In the genomic region with DNA sequence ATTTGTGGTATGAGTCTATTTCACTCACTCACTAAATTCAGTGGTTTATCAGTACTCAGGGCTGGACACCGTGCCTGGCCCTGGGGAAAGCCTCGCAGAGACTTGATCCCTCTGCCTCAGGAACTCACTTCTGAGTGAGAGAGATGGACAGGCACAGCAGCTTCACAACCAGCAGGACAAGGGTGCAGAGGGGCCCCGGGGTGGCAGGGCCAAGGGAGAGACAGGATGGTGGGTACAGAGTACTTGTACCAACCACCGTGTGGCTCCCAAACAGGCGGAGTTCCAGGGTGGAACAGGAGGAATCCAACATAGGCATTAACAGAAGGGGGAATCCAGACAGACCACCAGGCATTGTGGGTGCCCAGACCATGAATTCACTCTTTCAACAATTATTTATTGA, we compare ENCODE assay signal across 24 cellular contexts.
DNase-seq lines count a peak whose midpoint lies in the region; ATAC-seq and TF ChIP-seq lines count a peak whose summit lies in the region.
"Had no signal": no experiment of that assay in that cellular context is flagged by ENCODE, and none has a peak within 500 bp of the region (broad histone marks: within the 10 kb centered on the region; RNA-seq: fewer than 3 reads in every experiment).

No MANE protein-coding gene starts in this region.

- H3K4me3 Mint-ChIP-seq in chondrocyte (ENCODE audit: unreplicated experiment): no peak overlapping the region
- H3K4me3 Mint-ChIP-seq in activated CD4-positive, alpha-beta T cell treated with anti-CD3 and anti-CD28 coated beads, Interleukin-2, amount 10 ng/mL, durations not matched to agents 7 days and 5 days: no peak overlapping the region
- H3K4me3 Mint-ChIP-seq: CD4-positive, alpha-beta memory T cell; CD4-positive, CD25-positive, alpha-beta regulatory T cell; CD8-positive, alpha-beta memory T cell had no signal

- H3K9me3 ChIP-seq in RWPE2 (ENCODE audit: severe bottlenecking) (no peaks in the 10 kb centered on the region), spleen (no peaks in the 10 kb centered on the region)
- H3K9me3 ChIP-seq: BE2C, BLaER1 had no signal

- H3K4me1 Mint-ChIP-seq in chondrocyte (ENCODE audit: low read depth): no peaks in the 10 kb centered on the region
- H3K4me1 Mint-ChIP-seq in activated CD4-positive, alpha-beta T cell treated with anti-CD3 and anti-CD28 coated beads, Interleukin-2, amount 10 ng/mL, durations not matched to agents 7 days and 5 days: no peaks in the 10 kb centered on the region
- H3K4me1 Mint-ChIP-seq: CD14-positive monocyte; CD8-positive, alpha-beta memory T cell had no signal

- DNase-seq in RWPE2 (ENCODE audit: low spot score) (peak; percentile 70), chondrocyte (ENCODE audit: low spot score) (peak; percentile 67), spleen (peak; percentile 23), NCI-H526 treated with DMSO at 0.1 percent for 48 hours (lab: John Stamatoyannopoulos, UW) (no peak)
- DNase-seq in activated CD4-positive, alpha-beta T cell treated with anti-CD3 and anti-CD28 coated beads, Interleukin-2, amount 10 ng/mL, durations not matched to agents 7 days and 5 days: no peak
- DNase-seq in activated effector memory CD4-positive, alpha-beta T cell treated with Interleukin-2 at 50 U/mL for 16 hours: no peak
- DNase-seq: 8988T; ACHN; BE2C; C1 segment of cervical spinal cord; CD4-positive, alpha-beta memory T cell; CD4-positive, CD25-positive, alpha-beta regulatory T cell; CD8-positive, alpha-beta memory T cell; COR-L47; DMS 273 treated with DMSO at 0.1 percent for 48 hours; DMS153; DMS53; DMS79; DND-41; EL; GDM1 had no signal

- CTCF ChIA-PET in activated CD4-positive, alpha-beta T cell treated with anti-CD3 and anti-CD28 coated beads, Interleukin-2, amount 10 ng/mL, durations not matched to agents 7 days and 5 days (lab: Charles Lee): interaction anchor here (0.6 to 1.5 kb wide), 2 partner anchors 17 to 177 kb away, joined by 4 read pairs; no protein-coding TSS in a partner anchor

- H3K4me3 ChIP-seq in RWPE2 (ENCODE audit: severe bottlenecking): no peak overlapping the region
- no peak overlapping the region for H3K4me3 ChIP-seq in spleen
- H3K4me3 ChIP-seq: BLaER1, GM12878 had no signal

- no peak overlapping the region for H3K27ac Mint-ChIP-seq in chondrocyte (ENCODE audit: unreplicated experiment)
- no peak overlapping the region for H3K27ac Mint-ChIP-seq in activated CD4-positive, alpha-beta T cell treated with anti-CD3 and anti-CD28 coated beads, Interleukin-2, amount 10 ng/mL, durations not matched to agents 7 days and 5 days
- H3K27ac Mint-ChIP-seq: CD4-positive, CD25-positive, alpha-beta regulatory T cell had no signal

- peaks cover 2% of the 10 kb centered on the region for H3K36me3 Mint-ChIP-seq in chondrocyte (ENCODE audit: low read depth)
- H3K36me3 Mint-ChIP-seq in activated CD4-positive, alpha-beta T cell treated with anti-CD3 and anti-CD28 coated beads, Interleukin-2, amount 10 ng/mL, durations not matched to agents 7 days and 5 days (ENCODE audit: low read depth): no peaks in the 10 kb centered on the region
- H3K36me3 Mint-ChIP-seq: CD14-positive monocyte; CD4-positive, alpha-beta memory T cell; CD4-positive, CD25-positive, alpha-beta regulatory T cell; CD8-positive, alpha-beta memory T cell had no signal

- WGBS in spleen, 5 donors: 67 to 86% (median 74%) methylated on average over 5 of the region's 5 CpGs

- TF ChIP-seq CTCF in RWPE2 (IDR thresholded peaks at IDR 0.05; ENCODE audit: poor library complexity, severe bottlenecking): no peak
- no peak for TF ChIP-seq CTCF in chondrocyte (IDR thresholded peaks at IDR 0.05)
- TF ChIP-seq CTCF in spleen (IDR thresholded peaks at IDR 0.05 in 8 of 11, conservative IDR thresholded peaks at IDR 0.05 in 3 of 11): no peak

- no peak for ATAC-seq in RWPE2 (ENCODE audit: low read depth)

- intact Hi-C loops in spleen (cut with DNase I; ENCODE audit: low total_unique reads): no loop called here

- H3K27ac ChIP-seq in RWPE2 (ENCODE audit: poor library complexity, severe bottlenecking): no peak overlapping the region
- no peak overlapping the region for H3K27ac ChIP-seq in spleen
- H3K27ac ChIP-seq: BLaER1 had no signal

- TF ChIP-seq POLR2A in spleen (IDR thresholded peaks at IDR 0.05): no peak

- H3K36me3 ChIP-seq in RWPE2 (ENCODE audit: low read depth) (no peaks in the 10 kb centered on the region), spleen (no peaks in the 10 kb centered on the region)
- H3K36me3 ChIP-seq: BE2C, BLaER1 had no signal

- H3K27me3 Mint-ChIP-seq in chondrocyte (ENCODE audit: low read depth): peaks cover 74% of the 10 kb centered on the region
- peaks cover 21% of the 10 kb centered on the region for H3K27me3 Mint-ChIP-seq in activated CD4-positive, alpha-beta T cell treated with anti-CD3 and anti-CD28 coated beads, Interleukin-2, amount 10 ng/mL, durations not matched to agents 7 days and 5 days

- POLR2A ChIA-PET in activated CD4-positive, alpha-beta T cell treated with anti-CD3 and anti-CD28 coated beads, Interleukin-2, amount 10 ng/mL, durations not matched to agents 7 days and 5 days (lab: Charles Lee): no interaction called here

- H3K4me1 ChIP-seq in RWPE2 (ENCODE audit: insufficient read depth, poor library complexity, severe bottlenecking) (no peaks in the 10 kb centered on the region), spleen (no peaks in the 10 kb centered on the region)
- H3K4me1 ChIP-seq: BE2C had no signal

- no peaks in the 10 kb centered on the region for H3K9me3 Mint-ChIP-seq in chondrocyte (ENCODE audit: low read depth)
- H3K9me3 Mint-ChIP-seq in activated CD4-positive, alpha-beta T cell treated with anti-CD3 and anti-CD28 coated beads, Interleukin-2, amount 10 ng/mL, durations not matched to agents 7 days and 5 days: no peaks in the 10 kb centered on the region
- H3K9me3 Mint-ChIP-seq: CD14-positive monocyte; CD4-positive, alpha-beta memory T cell; CD8-positive, alpha-beta memory T cell had no signal

- H3K27me3 ChIP-seq in RWPE2 (ENCODE audit: insufficient read depth, poor library complexity, severe bottlenecking) (peaks cover 39% of the 10 kb centered on the region), spleen (replicated peaks in 1 of 7) (peaks cover 0 to 56% (median 0%) of the 10 kb centered on the region in 7 donors)
- H3K27me3 ChIP-seq: BE2C had no signal

Comparison
In these comparisons a context has a peak if more than half of its experiments do, and no peak if none do; other contexts are left out.
1. DNase-seq: peak in RWPE2 (single experiment), chondrocyte (single experiment) and spleen (single experiment); none in NCI-H526 treated with DMSO at 0.1 percent for 48 hours (single experiment), activated CD4-positive, alpha-beta T cell treated with anti-CD3 and anti-CD28 coated beads, Interleukin-2, amount 10 ng/mL, durations not matched to agents 7 days and 5 days (single experiment) and activated effector memory CD4-positive, alpha-beta T cell treated with Interleukin-2 at 50 U/mL for 16 hours (single experiment).